Comparison of ENCODE assay signal across 1 cellular context in the genomic region with DNA sequence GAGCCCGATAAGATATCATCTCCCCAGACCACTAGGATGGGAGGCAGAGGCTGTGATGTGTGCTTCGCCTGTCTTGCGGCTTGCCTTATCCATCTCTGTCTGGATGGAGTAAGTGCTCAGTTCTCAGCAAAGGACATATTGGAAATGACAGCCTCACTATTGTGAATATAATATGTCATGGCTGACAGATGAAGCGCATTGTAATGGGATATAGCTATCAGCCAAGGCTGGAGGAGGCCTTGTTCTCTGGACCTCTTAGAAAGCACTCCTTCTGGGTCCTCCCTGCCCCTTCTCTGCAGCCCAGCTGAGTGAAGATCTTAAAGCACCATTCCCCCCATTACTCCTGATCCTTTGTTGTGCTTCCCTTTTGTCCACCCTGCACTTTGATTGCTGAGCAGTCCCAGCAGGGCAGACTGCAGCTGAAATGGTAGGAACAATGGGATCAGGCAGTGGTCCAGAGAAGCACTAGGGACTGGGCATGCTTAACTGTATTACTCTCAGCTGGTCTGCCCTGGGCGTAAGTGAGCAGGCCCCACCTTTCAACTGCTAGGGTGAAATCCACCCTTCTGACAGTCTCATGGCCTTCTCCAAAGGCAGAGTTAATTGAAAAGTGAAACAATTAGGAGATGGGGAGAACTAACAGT.
TF ChIP-seq lines count a peak whose summit lies in the region.

No MANE protein-coding gene starts in this region.

TF ChIP-seq in HepG2, 621 proteins besides CTCF, POLR2A, EP300 and RAD21 (continued from another document):
- TF ChIP-seq GABPA (IDR thresholded peaks at IDR 0.05; ENCODE audit: low read depth, low read length), result no peak
- TF ChIP-seq GABPA (CRISPR knock-in tag; IDR thresholded peaks at IDR 0.05; ENCODE audit: low read depth), result no peak
- no peak for TF ChIP-seq ZNF709 (CRISPR knock-in tag; IDR thresholded peaks at IDR 0.05)
- TF ChIP-seq ZNF44 (CRISPR knock-in tag; IDR thresholded peaks at IDR 0.05), result no peak
- TF ChIP-seq ZNF337 (CRISPR knock-in tag; IDR thresholded peaks at IDR 0.05; ENCODE audit: borderline replicate concordance, low read depth), result no peak
